In the genomic region with DNA sequence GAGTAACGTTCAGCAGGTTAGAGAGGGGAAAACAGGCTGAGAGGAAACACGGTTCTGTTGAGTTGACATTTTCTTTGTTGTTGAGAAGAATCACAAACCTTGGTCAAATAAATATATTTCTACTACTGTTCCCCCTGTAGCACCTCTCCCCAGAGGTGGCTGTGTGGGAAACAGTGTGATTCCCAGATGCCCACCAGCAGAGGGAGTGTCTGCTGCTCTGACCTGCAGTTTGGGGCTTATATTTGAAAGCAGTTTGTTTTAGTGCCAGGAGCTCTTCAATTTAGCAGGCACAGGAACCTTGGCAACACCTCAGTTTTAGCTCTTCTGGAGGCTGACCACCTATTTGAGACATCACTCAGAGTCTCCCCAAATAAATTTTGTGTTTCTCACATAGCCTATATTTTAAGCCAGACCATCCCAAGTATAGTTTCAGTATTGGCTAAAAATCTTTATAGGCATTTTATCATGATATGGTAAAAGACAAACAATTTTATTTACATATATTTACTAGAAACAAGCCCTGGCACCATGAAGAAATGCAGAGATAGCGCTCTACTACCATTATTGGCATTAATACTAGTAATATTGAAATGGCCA, we compare ENCODE assay signal across 8 cellular contexts.
DNase-seq lines count a peak whose midpoint lies in the region; ATAC-seq, FAIRE-seq and TF ChIP-seq lines count a peak whose summit lies in the region.

No MANE protein-coding gene starts in this region.

- DNase-seq in NCI-H2196 (lab: John Stamatoyannopoulos, UW; ENCODE audit: unreplicated experiment) = peak; percentile 8
- no peak for DNase-seq in NCI-H2196 treated with DMSO at 0.1 percent for 48 hours (lab: John Stamatoyannopoulos, UW; ENCODE audit: unreplicated experiment)
- DNase-seq in NCI-H1694 treated with DMSO at 0.1 percent for 48 hours (lab: John Stamatoyannopoulos, UW) = peak; percentile 22
- peak; percentile 10 for DNase-seq in cerebellum (ENCODE audit: low spot score)
- no peak for DNase-seq in pancreas
- no peak for DNase-seq in GF-D8 (lab: John Stamatoyannopoulos, UW)

- no peaks in the 10 kb centered on the region for H3K4me1 ChIP-seq in pancreas

- intact Hi-C loops in pancreas (cut with DNase I) = no loop called here

- no peak overlapping the region for H3K4me3 ChIP-seq in pancreas

- no peak for FAIRE-seq in pancreas (lab: Jason Lieb, UNC)

- TF ChIP-seq CTCF in pancreas (IDR thresholded peaks at IDR 0.05) = peak in 1 of 4 donors; percentile 11

- ATAC-seq in pancreas (peak in 3 of 4 donors; percentile 54 to 69 (median 56)), GM21576 (IDR thresholded peaks at IDR 0.05; ENCODE audit: unreplicated experiment) (no peak), HG02884 (IDR thresholded peaks at IDR 0.05; ENCODE audit: unreplicated experiment) (no peak)

- H3K27me3 ChIP-seq in pancreas = no peaks in the 10 kb centered on the region

- H3K36me3 ChIP-seq in pancreas = peaks cover 0 to 11% (median 8%) of the 10 kb centered on the region in 3 donors

- no peak overlapping the region for H3K27ac ChIP-seq in pancreas

- 76 to 81% methylated on average over 3 of the region's 3 CpGs for WGBS in pancreas, 2 donors

- no peaks in the 10 kb centered on the region for H3K9me3 ChIP-seq in pancreas

Comparison
In these comparisons a context has a peak if more than half of its experiments do, and no peak if none do; other contexts are left out.
1. DNase-seq: peak in NCI-H2196 (single experiment), NCI-H1694 treated with DMSO at 0.1 percent for 48 hours (single experiment) and cerebellum (single experiment); none in NCI-H2196 treated with DMSO at 0.1 percent for 48 hours (single experiment), pancreas (0 of 6) and GF-D8 (single experiment).
2. ATAC-seq: peak in pancreas (3 of 4); none in GM21576 (single experiment) and HG02884 (single experiment).